8 cellular contexts compared by ENCODE assay signal in genomic region chr6:155177369-155177961, GRCh38.
DNase-seq lines count a peak whose midpoint lies in the region; ATAC-seq and TF ChIP-seq lines count a peak whose summit lies in the region.

No MANE protein-coding gene starts in this region.

- H4K20me1 ChIP-seq in H9 (ENCODE audit: control insufficient read depth, insufficient read depth, insufficient read length), result no peaks in the 10 kb centered on the region

- H3K27ac ChIP-seq in H9 (ENCODE audit: insufficient read length, low read depth, low read length), result no peak overlapping the region

- H3K4me3 Mint-ChIP-seq in H9 (no peak overlapping the region), WTC11 (no peak overlapping the region)
- no peak overlapping the region for H3K4me3 Mint-ChIP-seq in T-helper 2 cell treated with Interferon-gamma antibody and Interleukin-4, amounts not matched to agents 5 μg/mL and 100 μg/mL, for 36 hours

- no peak overlapping the region for H4K91ac ChIP-seq in H9 (ENCODE audit: insufficient read length, low read depth, low read length)

- H4K8ac ChIP-seq in H9 (replicated peaks; ENCODE audit: insufficient read length, low read depth, low read length), result no peak overlapping the region

- H3K9me3 ChIP-seq in H9 (ENCODE audit: control insufficient read depth, low read depth, low read length), result no peaks in the 10 kb centered on the region

- H3K14ac ChIP-seq in H9 (ENCODE audit: insufficient read depth, low read length), result no peak overlapping the region

- H2BK5ac ChIP-seq in H9 (ENCODE audit: insufficient read length, low read length), result no peak overlapping the region

- no peaks in the 10 kb centered on the region for H3K23me2 ChIP-seq in H9 (ENCODE audit: insufficient read length, low read depth, low read length, poor library complexity, severe bottlenecking)

- no peaks in the 10 kb centered on the region for H3K27me3 ChIP-seq in H9 (ENCODE audit: insufficient read depth, low read length)

- WGBS in H9 (ENCODE audit: extremely low coverage, insufficient read length, low lambda C conversion rate), result no CpG with 5 or more reads among the region's 4 CpGs

- peaks cover 2% of the 10 kb centered on the region; the same call in 1 of the 2 replicates for H3K4me1 ChIP-seq in H9 (ENCODE audit: insufficient read depth, low read length)

- H3T11ph ChIP-seq in H9 (ENCODE audit: low read length), result no peak overlapping the region

- no peak overlapping the region for H4K5ac ChIP-seq in H9 (ENCODE audit: insufficient read length, low read depth, low read length)

- no peak overlapping the region for H3K4me2 ChIP-seq in H9 (ENCODE audit: insufficient read depth, insufficient read length, low read length)

- H3K79me2 ChIP-seq in H9 (ENCODE audit: insufficient read depth, low read length), result no peaks in the 10 kb centered on the region

- H3K4me1 Mint-ChIP-seq in H9 (peaks cover 9 to 14% of the 10 kb centered on the region in 2 experiments), WTC11 (peaks cover 14% of the 10 kb centered on the region)
- peaks cover 20% of the 10 kb centered on the region for H3K4me1 Mint-ChIP-seq in T-helper 2 cell treated with Interferon-gamma antibody and Interleukin-4, amounts not matched to agents 5 μg/mL and 100 μg/mL, for 36 hours (ENCODE audit: low read depth)

- TF ChIP-seq CTCF in H9 (conservative IDR thresholded peaks at IDR 0.05) (peak; percentile 87), WTC11 (IDR thresholded peaks at IDR 0.05) (peak; percentile 31; the same call in 1 of the 2 replicates), foreskin fibroblast (IDR thresholded peaks at IDR 0.05; ENCODE audit: low read depth, low read length) (peak; percentile 54)

- H3K27ac Mint-ChIP-seq in H9, result no peak overlapping the region
- no peak overlapping the region for H3K27ac Mint-ChIP-seq in WTC11
- H3K27ac Mint-ChIP-seq in T-helper 2 cell treated with Interferon-gamma antibody and Interleukin-4, amounts not matched to agents 5 μg/mL and 100 μg/mL, for 36 hours, result no peak overlapping the region

- CTCF ChIA-PET in WTC11 (lab: Charles Lee), result interaction anchor here (0.6 to 3.0 kb wide), 31 partner anchors 8 to 502 kb away, joined by 3 to 63 read pairs (median 4); partner anchors contain the start of gene TIAM2

- H2AK5ac ChIP-seq in H9 (ENCODE audit: insufficient read length, low read length), result no peak overlapping the region

- H2BK12ac ChIP-seq in H9 (ENCODE audit: insufficient read length, low read depth, low read length), result no peak overlapping the region

- no peak overlapping the region for H3K18ac ChIP-seq in H9 (ENCODE audit: insufficient read length, low read depth, low read length)

- no peak overlapping the region for H2BK120ac ChIP-seq in H9 (ENCODE audit: low read depth, low read length, poor library complexity, severe bottlenecking)

- H2BK20ac ChIP-seq in H9 (ENCODE audit: low read depth, low read length, poor library complexity, severe bottlenecking), result no peak overlapping the region

- H3K79me1 ChIP-seq in H9 (ENCODE audit: insufficient read depth, low read depth, low read length, poor library complexity, severe bottlenecking), result no peaks in the 10 kb centered on the region

- DNase-seq in DMS114 treated with DMSO at 0.1 percent for 48 hours (lab: John Stamatoyannopoulos, UW; ENCODE audit: unreplicated experiment) (peak; percentile 55), H9 (no peak), NCI-H2171 (lab: John Stamatoyannopoulos, UW) (peak; percentile 39), WTC11 (ENCODE audit: low spot score) (no peak), foreskin fibroblast (peak; percentile 48 to 81), putamen (ENCODE audit: low spot score) (peak; percentile 65)
- DNase-seq in T-helper 2 cell treated with Interferon-gamma antibody and Interleukin-4, amounts not matched to agents 5 μg/mL and 100 μg/mL, for 36 hours (ENCODE audit: low spot score), result no peak

- no peak overlapping the region for H3K4me3 ChIP-seq in foreskin fibroblast (ENCODE audit: low read depth in 1 of 2, low read length in 2 of 2)

- H3K23ac ChIP-seq in H9 (ENCODE audit: insufficient read length, low read depth, low read length), result no peak overlapping the region

- H3K27me3 Mint-ChIP-seq in H9 (ENCODE audit: low read depth) (no peaks in the 10 kb centered on the region), WTC11 (ENCODE audit: low read depth) (no peaks in the 10 kb centered on the region)
- no peaks in the 10 kb centered on the region for H3K27me3 Mint-ChIP-seq in T-helper 2 cell treated with Interferon-gamma antibody and Interleukin-4, amounts not matched to agents 5 μg/mL and 100 μg/mL, for 36 hours (ENCODE audit: low read depth)

- no peak overlapping the region for H2BK15ac ChIP-seq in H9 (ENCODE audit: low read depth, low read length)

- no peak overlapping the region for H3K56ac ChIP-seq in H9 (ENCODE audit: insufficient read length, low read depth, low read length)

- POLR2A ChIA-PET in WTC11 (lab: Charles Lee), result no interaction called here

- H3K36me3 Mint-ChIP-seq in H9 (ENCODE audit: insufficient read depth in 1 of 3, low read depth in 3 of 3) (peaks cover 0 to 12% (median 11%) of the 10 kb centered on the region in 3 experiments; a peak in 5 of 7 replicates), WTC11 (peaks cover 13% of the 10 kb centered on the region)
- H3K36me3 Mint-ChIP-seq in T-helper 2 cell treated with Interferon-gamma antibody and Interleukin-4, amounts not matched to agents 5 μg/mL and 100 μg/mL, for 36 hours (ENCODE audit: low read depth), result peaks cover 4% of the 10 kb centered on the region

- ATAC-seq in WTC11 (peak; percentile 37), HG02852 (IDR thresholded peaks at IDR 0.05; ENCODE audit: unreplicated experiment) (no peak)

- H3K9me3 Mint-ChIP-seq in H9 (no peaks in the 10 kb centered on the region), WTC11 (no peaks in the 10 kb centered on the region)
- H3K9me3 Mint-ChIP-seq in T-helper 2 cell treated with Interferon-gamma antibody and Interleukin-4, amounts not matched to agents 5 μg/mL and 100 μg/mL, for 36 hours, result no peaks in the 10 kb centered on the region

- H3K9ac ChIP-seq in H9 (ENCODE audit: extremely low read depth, insufficient read length, low read length), result no peak overlapping the region

- H3K4ac ChIP-seq in H9 (ENCODE audit: low read depth, low read length), result no peak overlapping the region

- no peak overlapping the region for H2AFZ ChIP-seq in H9 (ENCODE audit: low read length)

TF ChIP-seq in WTC11, 78 proteins besides CTCF, POLR2A, EP300 and RAD21:
- TF ChIP-seq HMGXB4 (CRISPR knock-in tag; IDR thresholded peaks at IDR 0.05), result no peak

Comparison
In these comparisons a context has a peak if more than half of its experiments do, and no peak if none do; other contexts are left out.
1. DNase-seq: peak in DMS114 treated with DMSO at 0.1 percent for 48 hours (single experiment), NCI-H2171 (single experiment), foreskin fibroblast (2 of 2) and putamen (single experiment); none in H9 (single experiment), WTC11 (single experiment) and T-helper 2 cell treated with Interferon-gamma antibody and Interleukin-4, amounts not matched to agents 5 μg/mL and 100 μg/mL, for 36 hours (single experiment).
2. CTCF ChIP-seq: peak in every context shown above with its lines; median percentile 87 in H9; 54 in foreskin fibroblast; 31 in WTC11.